8 cellular contexts compared by ENCODE assay signal in the genomic region with DNA sequence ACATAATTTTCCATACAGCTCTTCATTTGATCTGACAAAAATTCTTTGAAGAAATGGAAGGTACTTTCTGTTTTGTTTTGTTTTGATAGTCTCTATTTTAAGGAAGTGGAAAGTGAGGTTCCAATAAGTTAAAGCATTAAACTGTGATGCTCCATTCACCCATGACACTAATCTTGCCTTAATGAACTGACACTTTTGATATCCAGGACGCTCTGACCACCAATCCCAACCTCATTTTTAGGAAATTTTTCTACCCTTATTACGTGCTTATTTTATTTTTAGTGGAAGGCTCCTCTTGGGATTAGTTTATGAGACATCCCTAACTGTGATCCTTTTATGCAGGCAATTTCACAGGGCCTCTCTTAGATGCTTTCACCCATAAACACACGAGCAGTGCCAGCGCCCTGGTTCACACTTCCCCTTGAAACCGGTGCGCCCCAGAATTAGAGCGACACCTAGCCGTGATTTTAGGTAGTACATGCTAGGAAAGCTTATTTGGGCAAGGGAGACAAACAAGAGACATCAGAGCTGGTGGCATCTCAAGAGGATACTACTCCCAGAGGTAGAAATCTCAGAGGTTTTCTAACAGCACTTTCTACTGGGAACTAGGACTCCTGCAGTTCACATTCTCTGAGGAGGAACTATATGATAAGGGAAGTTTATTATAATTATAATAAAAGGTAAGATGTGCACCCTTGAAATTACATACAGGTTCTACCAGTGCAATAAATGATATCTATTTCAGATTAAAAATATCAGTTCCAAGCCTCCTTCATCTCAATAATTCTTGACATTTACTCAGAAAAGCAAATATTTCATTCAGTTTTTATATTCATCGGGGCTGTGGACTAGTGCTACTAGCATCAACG.
A peak's percentile ranks its signal among the peaks of the same experiment; 100 is the strongest.
DNase-seq lines count a peak whose midpoint lies in the region; ATAC-seq and TF ChIP-seq lines count a peak whose summit lies in the region.

No MANE protein-coding gene starts in this region.

- H3K9me3 Mint-ChIP-seq in activated T-helper 1 cell treated with anti-CD3 and anti-CD28 coated beads, Interleukin-12 subunit alpha, Interleukin-12 subunit beta, Interleukin-2, Interleukin-4 antibody, amounts not matched to agents 30 ng/mL and 10 ng/mL and 1 ng/mL, durations not matched to agents 14 hours and 24 hours and 36 hours, result no peaks in the 10 kb centered on the region

- intact Hi-C loops in PC-9 (cut with micrococcal nuclease; ENCODE audit: unreplicated experiment), result no loop called here
- intact Hi-C loops in activated T-helper 1 cell treated with anti-CD3 and anti-CD28 coated beads, Interleukin-12 subunit alpha, Interleukin-12 subunit beta, Interleukin-2, Interleukin-4 antibody, amounts not matched to agents 30 ng/mL and 10 ng/mL and 1 ng/mL, durations not matched to agents 14 hours and 24 hours and 36 hours (cut with micrococcal nuclease), result loop anchor here (1.0 to 5.0 kb wide), 6 partner anchors 137 to 745 kb away; no protein-coding TSS in a partner anchor

- no peaks in the 10 kb centered on the region for H3F3A ChIP-seq in PC-9 (ENCODE audit: insufficient read depth, low read depth)

- DNase-seq in EL, result peak; percentile 66
- DNase-seq in KG1 (lab: John Stamatoyannopoulos, UW), result peak; percentile 75
- DNase-seq in PC-9, result peak; percentile 44 to 52
- peak; percentile 64 for DNase-seq in activated T-helper 1 cell treated with anti-CD3 and anti-CD28 coated beads, Interleukin-12 subunit alpha, Interleukin-12 subunit beta, Interleukin-2, Interleukin-4 antibody, amounts not matched to agents 30 ng/mL and 10 ng/mL and 1 ng/mL, durations not matched to agents 14 hours and 24 hours and 36 hours (ENCODE audit: low spot score)
- DNase-seq in fibroblast of the conjunctiva (ENCODE audit: low read depth), result peak; percentile 71
- DNase-seq in non-pigmented ciliary epithelial cell (ENCODE audit: low read depth), result peak; percentile 15
- peak; percentile 94 for DNase-seq in superior temporal gyrus (ENCODE audit: extremely low spot score)

- H3K4me3 ChIP-seq in PC-9, result no peak overlapping the region

- H3K4me1 Mint-ChIP-seq in activated T-helper 1 cell treated with anti-CD3 and anti-CD28 coated beads, Interleukin-12 subunit alpha, Interleukin-12 subunit beta, Interleukin-2, Interleukin-4 antibody, amounts not matched to agents 30 ng/mL and 10 ng/mL and 1 ng/mL, durations not matched to agents 14 hours and 24 hours and 36 hours (ENCODE audit: low read depth), result peaks cover 7% of the 10 kb centered on the region

- peak; percentile 93 for TF ChIP-seq CTCF in PC-9 (conservative IDR thresholded peaks at IDR 0.05)

- peaks cover 3% of the 10 kb centered on the region for H3K36me3 Mint-ChIP-seq in activated T-helper 1 cell treated with anti-CD3 and anti-CD28 coated beads, Interleukin-12 subunit alpha, Interleukin-12 subunit beta, Interleukin-2, Interleukin-4 antibody, amounts not matched to agents 30 ng/mL and 10 ng/mL and 1 ng/mL, durations not matched to agents 14 hours and 24 hours and 36 hours (ENCODE audit: low read depth)

- no peak overlapping the region for H2AFZ ChIP-seq in PC-9

- H3K9me3 ChIP-seq in PC-9 (ENCODE audit: insufficient read depth, low read depth), result no peaks in the 10 kb centered on the region

- no peak overlapping the region for H3K4me2 ChIP-seq in PC-9

- no peaks in the 10 kb centered on the region for H3K4me1 ChIP-seq in PC-9 (replicated peaks; ENCODE audit: insufficient read depth)

- H3K27me3 Mint-ChIP-seq in activated T-helper 1 cell treated with anti-CD3 and anti-CD28 coated beads, Interleukin-12 subunit alpha, Interleukin-12 subunit beta, Interleukin-2, Interleukin-4 antibody, amounts not matched to agents 30 ng/mL and 10 ng/mL and 1 ng/mL, durations not matched to agents 14 hours and 24 hours and 36 hours (ENCODE audit: insufficient read depth), result no peaks in the 10 kb centered on the region

- H3K27ac Mint-ChIP-seq in activated T-helper 1 cell treated with anti-CD3 and anti-CD28 coated beads, Interleukin-12 subunit alpha, Interleukin-12 subunit beta, Interleukin-2, Interleukin-4 antibody, amounts not matched to agents 30 ng/mL and 10 ng/mL and 1 ng/mL, durations not matched to agents 14 hours and 24 hours and 36 hours, result peak overlapping the region; percentile 11

- H3K79me2 ChIP-seq in PC-9 (ENCODE audit: low read depth), result no peaks in the 10 kb centered on the region

- H3K4me3 Mint-ChIP-seq in activated T-helper 1 cell treated with anti-CD3 and anti-CD28 coated beads, Interleukin-12 subunit alpha, Interleukin-12 subunit beta, Interleukin-2, Interleukin-4 antibody, amounts not matched to agents 30 ng/mL and 10 ng/mL and 1 ng/mL, durations not matched to agents 14 hours and 24 hours and 36 hours, result no peak overlapping the region

- POLR2A ChIA-PET in PC-9 (lab: Charles Lee; ENCODE audit: unreplicated experiment), result no interaction called here

- H4K20me1 ChIP-seq in PC-9 (ENCODE audit: insufficient read depth), result no peaks in the 10 kb centered on the region

- no TSS peak for BruUV-seq in PC-9 (replicated peaks; lab: Mats Ljungman, UMichigan)

- peak; percentile 70 for ATAC-seq in GM21786 (IDR thresholded peaks at IDR 0.05; ENCODE audit: unreplicated experiment)

- CTCF ChIA-PET in PC-9 (lab: Charles Lee), result interaction anchor here (0.6 kb wide), 2 partner anchors 634 to 846 kb away, joined by 3 to 5 read pairs; no protein-coding TSS in a partner anchor

- no peaks in the 10 kb centered on the region for H3K27me3 ChIP-seq in PC-9 (ENCODE audit: insufficient read depth, low read depth)

- H3K36me3 ChIP-seq in PC-9 (ENCODE audit: low read depth), result no peaks in the 10 kb centered on the region

- H3K9me2 ChIP-seq in PC-9 (ENCODE audit: insufficient read depth), result no peaks in the 10 kb centered on the region

- no peak overlapping the region for H3K27ac ChIP-seq in PC-9

Comparison
In these comparisons a context has a peak if more than half of its experiments do, and no peak if none do; other contexts are left out.
1. DNase-seq: peak in every context shown above with its lines; median percentile 94 in superior temporal gyrus; 75 in KG1; 71 in fibroblast of the conjunctiva; 66 in EL; 64 in activated T-helper 1 cell treated with anti-CD3 and anti-CD28 coated beads, Interleukin-12 subunit alpha, Interleukin-12 subunit beta, Interleukin-2, Interleukin-4 antibody, amounts not matched to agents 30 ng/mL and 10 ng/mL and 1 ng/mL, durations not matched to agents 14 hours and 24 hours and 36 hours; 48 in PC-9; 15 in non-pigmented ciliary epithelial cell.